Comparison of ENCODE assay signal across 20 cellular contexts in genomic region chr14:38554046-38554445, GRCh38.
"Had no signal": no experiment of that assay in that cellular context is flagged by ENCODE, and none has a peak within 500 bp of the region (broad histone marks: within the 10 kb centered on the region; RNA-seq: fewer than 3 reads in every experiment).

No MANE protein-coding gene starts in this region.

- H3K4me3 ChIP-seq: hepatocyte, ovary, psoas muscle had no signal

- ATAC-seq: activated CD8-positive, alpha-beta T cell treated with anti-CD3 and anti-CD28 coated beads, Interleukin-2, amount 10 ng/mL, durations not matched to agents 7 days and 5 days; activated naive CD8-positive, alpha-beta T cell treated with anti-CD3 and anti-CD28 coated beads, Interleukin-2, amount 50 U/mL, for 24 hours; esophagus mucosa; naive thymus-derived CD8-positive, alpha-beta T cell; psoas muscle; right cardiac atrium; stimulated activated effector memory CD8-positive, alpha-beta T cell treated with anti-CD3 and anti-CD28 coated beads, Interleukin-12 subunit alpha, Interleukin-12 subunit beta, amount 100 ng/mL, for 72 hours had no signal

- DNase-seq: activated CD4-positive, alpha-beta T cell treated with anti-CD3 and anti-CD28 coated beads, Interleukin-2, amount 10 ng/mL, durations not matched to agents 24 days and 14 days; activated CD4-positive, CD25-positive, alpha-beta regulatory T cell; activated CD8-positive, alpha-beta T cell treated with anti-CD3 and anti-CD28 coated beads, Interleukin-2, amount 10 ng/mL, durations not matched to agents 7 days and 5 days; activated naive CD4-positive, alpha-beta T cell treated with anti-CD3 and anti-CD28 coated beads for 36 hours; activated naive CD8-positive, alpha-beta T cell treated with anti-CD3 and anti-CD28 coated beads, Interleukin-2, amount 50 U/mL, for 24 hours; activated T-cell treated with anti-CD3 and anti-CD28 coated beads, Interleukin-2, amount 50 U/mL, for 24 hours; aorta; cerebellar nuclear complex; cortex of kidney; effector CD4-positive, alpha-beta T cell; mesendoderm; naive thymus-derived CD8-positive, alpha-beta T cell; ovary; psoas muscle; right cardiac atrium; small intestine; stimulated activated CD4-positive, alpha-beta T cell treated with anti-CD3 and anti-CD28 coated beads, Interleukin-4, amount 100 ng/mL, for 1 hour had no signal
